In the genomic region with DNA sequence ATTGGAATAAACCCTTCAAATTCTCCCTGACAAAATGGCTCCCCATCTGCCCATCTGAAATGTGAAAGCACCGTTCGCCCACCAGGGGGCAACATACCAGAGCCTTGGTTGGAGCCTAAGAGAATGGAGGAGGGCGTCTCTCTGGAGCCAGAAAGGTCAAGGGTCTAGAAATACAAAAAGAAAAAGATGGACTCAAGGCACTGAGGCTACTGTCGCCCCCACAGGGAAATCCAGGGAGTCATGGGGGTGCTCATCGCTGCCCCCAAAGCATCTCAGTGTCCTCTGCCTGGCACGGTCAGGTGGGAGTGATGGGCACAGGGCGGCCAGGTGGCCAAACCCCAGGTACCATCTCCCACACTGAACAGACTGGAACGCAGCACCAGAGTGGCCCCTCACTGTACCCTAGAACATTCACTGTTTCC, we compare ENCODE assay signal across 8 cellular contexts.
DNase-seq lines count a peak whose midpoint lies in the region; ATAC-seq and TF ChIP-seq lines count a peak whose summit lies in the region.

No MANE protein-coding gene starts in this region.

- ATAC-seq in GM21717 (IDR thresholded peaks at IDR 0.05; ENCODE audit: unreplicated experiment) (no peak), HG03108 (IDR thresholded peaks at IDR 0.05; ENCODE audit: unreplicated experiment) (no peak)

- TF ChIP-seq CTCF in fibroblast of pulmonary artery (IDR thresholded peaks at IDR 0.05; ENCODE audit: low read length, missing control alignments): peak; percentile 68

- DNase-seq in NCI-H2081 (lab: John Stamatoyannopoulos, UW) (peak; percentile 2 to 3), NCI-H2081 treated with DMSO at 0.1 percent for 48 hours (lab: John Stamatoyannopoulos, UW) (no peak), NCI-H1105 (lab: John Stamatoyannopoulos, UW) (peak; percentile 18), fibroblast of pulmonary artery (ENCODE audit: low read depth) (peak; percentile 55)
- peak; percentile 53 for DNase-seq in activated CD8-positive, alpha-beta memory T cell treated with anti-CD3 and anti-CD28 coated beads, Interleukin-2, amount 50 U/mL, for 4 hours
- DNase-seq in stimulated activated CD4-positive, alpha-beta T cell treated with anti-CD3 and anti-CD28 coated beads, Interleukin-2, amount 100 ng/mL, for 24 hours: peak; percentile 69 to 71

- H3K4me3 ChIP-seq in fibroblast of pulmonary artery (replicated peaks; ENCODE audit: low read depth, low read length): no peak overlapping the region
